Comparison of ENCODE assay signal across 8 cellular contexts in the genomic region with DNA sequence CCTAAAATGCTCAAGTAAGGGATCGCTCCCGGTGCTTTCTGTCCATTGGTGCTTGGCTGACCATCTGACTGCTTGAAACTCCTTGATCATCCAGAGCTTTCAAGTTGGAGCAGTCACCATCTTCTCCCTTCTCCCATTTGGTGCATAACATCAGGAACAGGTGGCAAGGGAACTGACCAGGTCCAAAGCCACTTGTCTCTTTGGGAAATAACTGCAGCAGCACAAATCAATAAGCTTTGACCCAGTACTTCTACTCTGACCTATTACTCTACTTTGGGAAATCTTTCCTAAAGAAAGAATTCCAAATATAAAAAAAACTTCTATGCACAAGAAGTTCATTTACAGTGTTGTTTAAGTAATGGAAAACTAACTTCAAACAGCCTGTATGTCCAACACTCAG.
"Had no signal": no experiment of that assay in that cellular context is flagged by ENCODE, and none has a peak within 500 bp of the region (broad histone marks: within the 10 kb centered on the region; RNA-seq: fewer than 3 reads in every experiment).

No MANE protein-coding gene starts in this region.

- FAIRE-seq: G401.6, GM12878, GM12891, GM12892, GM18507, GM19239 had no signal

- H3K4me3 ChIP-seq: GM12878 had no signal

- ATAC-seq: GM12878 had no signal

- DNase-seq: GDM1, GF-D8 had no signal
